18 cellular contexts compared by ENCODE assay signal in the genomic region with DNA sequence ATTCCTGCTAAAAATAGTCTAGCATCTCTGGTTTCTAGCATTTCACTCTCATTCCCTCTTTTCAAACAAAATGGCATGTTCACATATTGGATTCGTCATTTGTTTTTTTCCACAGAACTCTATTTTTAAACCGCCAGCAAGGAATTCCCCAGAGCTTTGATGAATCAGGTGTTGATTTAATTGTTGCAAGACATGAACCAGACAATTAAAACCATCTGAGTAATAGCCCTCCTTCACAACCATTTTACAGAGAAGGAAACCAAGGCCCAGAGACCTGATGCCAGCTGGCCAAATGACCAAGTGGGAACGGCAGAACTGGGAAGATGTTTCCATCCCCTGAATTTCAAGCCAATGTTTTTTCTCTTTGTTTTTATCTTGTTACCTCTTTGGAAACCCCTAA.
"Had no signal": no experiment of that assay in that cellular context is flagged by ENCODE, and none has a peak within 500 bp of the region (broad histone marks: within the 10 kb centered on the region; RNA-seq: fewer than 3 reads in every experiment).

No MANE protein-coding gene starts in this region.

- FAIRE-seq: colon had no signal

- H3K27ac Mint-ChIP-seq: activated CD4-positive, alpha-beta memory T cell treated with anti-CD3 and anti-CD28 coated beads for 36 hours; activated naive CD8-positive, alpha-beta T cell treated with anti-CD3 and anti-CD28 coated beads for 36 hours; immature natural killer cell; natural killer cell; stimulated activated memory B cell treated with anti-CD40 and anti-IgM and Interleukin-4, amounts not matched to agents 10 μg/mL and 1 μg/mL and 100 μg/mL, for 72 hours; T-helper 2 cell treated with Interferon-gamma antibody and Interleukin-4, amounts not matched to agents 5 μg/mL and 100 μg/mL, for 36 hours had no signal

- H3K36me3 ChIP-seq: spleen, transverse colon had no signal

- H3K4me1 ChIP-seq: spleen, transverse colon had no signal

- H3K4me3 Mint-ChIP-seq: activated CD4-positive, alpha-beta memory T cell treated with anti-CD3 and anti-CD28 coated beads for 36 hours; activated naive CD8-positive, alpha-beta T cell treated with anti-CD3 and anti-CD28 coated beads for 36 hours; immature natural killer cell; natural killer cell; stimulated activated memory B cell treated with anti-CD40 and anti-IgM and Interleukin-4, amounts not matched to agents 10 μg/mL and 1 μg/mL and 100 μg/mL, for 72 hours; T-helper 2 cell treated with Interferon-gamma antibody and Interleukin-4, amounts not matched to agents 5 μg/mL and 100 μg/mL, for 36 hours had no signal

- ATAC-seq: left colon; mucosa of descending colon; natural killer cell; right cardiac atrium; stimulated activated memory B cell treated with anti-CD40 and anti-IgM and Interleukin-4, amounts not matched to agents 10 μg/mL and 1 μg/mL and 100 μg/mL, for 72 hours had no signal

- H3K27me3 ChIP-seq: transverse colon had no signal

- H3K9me3 ChIP-seq: mucosa of descending colon, transverse colon had no signal

- H3K27me3 Mint-ChIP-seq: activated CD4-positive, alpha-beta memory T cell treated with anti-CD3 and anti-CD28 coated beads for 36 hours had no signal

- H3K9me3 Mint-ChIP-seq: activated CD4-positive, alpha-beta memory T cell treated with anti-CD3 and anti-CD28 coated beads for 36 hours; activated naive CD8-positive, alpha-beta T cell treated with anti-CD3 and anti-CD28 coated beads for 36 hours; stimulated activated memory B cell treated with anti-CD40 and anti-IgM and Interleukin-4, amounts not matched to agents 10 μg/mL and 1 μg/mL and 100 μg/mL, for 72 hours; T-helper 2 cell treated with Interferon-gamma antibody and Interleukin-4, amounts not matched to agents 5 μg/mL and 100 μg/mL, for 36 hours had no signal

- DNase-seq: activated CD4-positive, alpha-beta memory T cell treated with anti-CD3 and anti-CD28 coated beads for 36 hours; activated gamma-delta T cell; activated naive CD8-positive, alpha-beta T cell treated with anti-CD3 and anti-CD28 coated beads for 36 hours; activated T-cell treated with anti-CD3 and anti-CD28 coated beads, Interleukin-2, amount 50 U/mL, for 48 hours; anterior cingulate cortex; effector CD4-positive, alpha-beta T cell; immature natural killer cell; left colon; mucosa of descending colon; natural killer cell; right cardiac atrium; spleen; stimulated activated CD4-positive, alpha-beta T cell treated with anti-CD3 and anti-CD28 coated beads, Interleukin-1b, Interleukin-23, amount 100 ng/mL, for 48 hours; transverse colon had no signal

- H3K36me3 Mint-ChIP-seq: activated CD4-positive, alpha-beta memory T cell treated with anti-CD3 and anti-CD28 coated beads for 36 hours; activated naive CD8-positive, alpha-beta T cell treated with anti-CD3 and anti-CD28 coated beads for 36 hours; immature natural killer cell; natural killer cell; stimulated activated memory B cell treated with anti-CD40 and anti-IgM and Interleukin-4, amounts not matched to agents 10 μg/mL and 1 μg/mL and 100 μg/mL, for 72 hours had no signal

- H3K27ac ChIP-seq: spleen, transverse colon, VCaP had no signal

- H3K4me1 Mint-ChIP-seq: immature natural killer cell, natural killer cell had no signal

- H3K4me3 ChIP-seq: mucosa of descending colon, spleen, transverse colon had no signal
